1 cellular context compared by ENCODE assay signal in genomic region chr1:225999912-226000337, GRCh38.
TF ChIP-seq lines count a peak whose summit lies in the region.

No MANE protein-coding gene starts in this region.

TF ChIP-seq in K562, 482 proteins besides CTCF, POLR2A, EP300 and RAD21 (continued from another document):
- TF ChIP-seq ILF3 (IDR thresholded peaks at IDR 0.05; ENCODE audit: borderline replicate concordance) (0 out of 2 replicates have a peak, but pooled peaks have one; percentile 17), MLLT1 (IDR thresholded peaks at IDR 0.05) (peak in 1 of 2 experiments; percentile 11; a peak in 1 of 4 replicates), ZNF644 (tag; IDR thresholded peaks at IDR 0.05; ENCODE audit: low read depth) (peak; percentile 56), ZNF23 (CRISPR knock-in tag; IDR thresholded peaks at IDR 0.05) (no peak), HDAC3 (IDR thresholded peaks at IDR 0.05; ENCODE audit: borderline replicate concordance, partially characterized antibody) (no peak), SRSF7 (optimal IDR thresholded peaks at IDR 0.05; ENCODE audit: low read depth, low read length) (no peak), TEAD1 (CRISPR knock-in tag; IDR thresholded peaks at IDR 0.05) (peak in 1 of 2 experiments; percentile 11; a peak in 1 of 4 replicates), VEZF1 (CRISPR knock-in tag; IDR thresholded peaks at IDR 0.05) (no peak), NFXL1 (CRISPR knock-in tag; IDR thresholded peaks at IDR 0.05) (0 out of 2 replicates have a peak, but pooled peaks have one; percentile 2), CREB3L1 (IDR thresholded peaks at IDR 0.05; ENCODE audit: borderline replicate concordance, low read depth) (peak; percentile 73; the same call in 1 of the 2 replicates), CEBPG (CRISPR knock-in tag; IDR thresholded peaks at IDR 0.05) (no peak), CEBPG (tag; conservative IDR thresholded peaks at IDR 0.05 in 1 of 2, IDR thresholded peaks at IDR 0.05 in 1 of 2) (peak in 1 of 2 experiments; percentile 80; a peak in 2 of 4 replicates), DPF2 (IDR thresholded peaks at IDR 0.05) (0 out of 2 replicates have a peak, but pooled peaks have one; percentile 8), ZNF511 (CRISPR knock-in tag; IDR thresholded peaks at IDR 0.05) (no peak), CREM (IDR thresholded peaks at IDR 0.05; ENCODE audit: low read depth) (peak; percentile 53), FOSL1 (tag; conservative IDR thresholded peaks at IDR 0.05) (0 out of 2 replicates have a peak, but pooled peaks have one; percentile 8), CEBPB (tag; IDR thresholded peaks at IDR 0.05) (peak; percentile 87), MEIS2 (IDR thresholded peaks at IDR 0.05; ENCODE audit: partially characterized antibody) (peak; percentile 80), ZBTB12 (CRISPR knock-in tag; IDR thresholded peaks at IDR 0.05) (peak; percentile 37; the same call in 1 of the 2 replicates), NONO (IDR thresholded peaks at IDR 0.05; ENCODE audit: low read depth in 2 of 2, low read length in 1 of 2) (0 out of 4 replicates have a peak, but pooled peaks of 1 of the 2 experiments have one; percentile 3), SMARCC2 (IDR thresholded peaks at IDR 0.05; ENCODE audit: low read depth) (0 out of 2 replicates have a peak, but pooled peaks have one; percentile 9), BRD4 (IDR thresholded peaks at IDR 0.05) (peak; percentile 93; the same call in 1 of the 2 replicates), ELF1 (tag; IDR thresholded peaks at IDR 0.05) (peak; percentile 54), XRCC5 (IDR thresholded peaks at IDR 0.05; ENCODE audit: low read depth, low read length) (0 out of 2 replicates have a peak, but pooled peaks have one; percentile 8)
- TF ChIP-seq, protein P1, sequence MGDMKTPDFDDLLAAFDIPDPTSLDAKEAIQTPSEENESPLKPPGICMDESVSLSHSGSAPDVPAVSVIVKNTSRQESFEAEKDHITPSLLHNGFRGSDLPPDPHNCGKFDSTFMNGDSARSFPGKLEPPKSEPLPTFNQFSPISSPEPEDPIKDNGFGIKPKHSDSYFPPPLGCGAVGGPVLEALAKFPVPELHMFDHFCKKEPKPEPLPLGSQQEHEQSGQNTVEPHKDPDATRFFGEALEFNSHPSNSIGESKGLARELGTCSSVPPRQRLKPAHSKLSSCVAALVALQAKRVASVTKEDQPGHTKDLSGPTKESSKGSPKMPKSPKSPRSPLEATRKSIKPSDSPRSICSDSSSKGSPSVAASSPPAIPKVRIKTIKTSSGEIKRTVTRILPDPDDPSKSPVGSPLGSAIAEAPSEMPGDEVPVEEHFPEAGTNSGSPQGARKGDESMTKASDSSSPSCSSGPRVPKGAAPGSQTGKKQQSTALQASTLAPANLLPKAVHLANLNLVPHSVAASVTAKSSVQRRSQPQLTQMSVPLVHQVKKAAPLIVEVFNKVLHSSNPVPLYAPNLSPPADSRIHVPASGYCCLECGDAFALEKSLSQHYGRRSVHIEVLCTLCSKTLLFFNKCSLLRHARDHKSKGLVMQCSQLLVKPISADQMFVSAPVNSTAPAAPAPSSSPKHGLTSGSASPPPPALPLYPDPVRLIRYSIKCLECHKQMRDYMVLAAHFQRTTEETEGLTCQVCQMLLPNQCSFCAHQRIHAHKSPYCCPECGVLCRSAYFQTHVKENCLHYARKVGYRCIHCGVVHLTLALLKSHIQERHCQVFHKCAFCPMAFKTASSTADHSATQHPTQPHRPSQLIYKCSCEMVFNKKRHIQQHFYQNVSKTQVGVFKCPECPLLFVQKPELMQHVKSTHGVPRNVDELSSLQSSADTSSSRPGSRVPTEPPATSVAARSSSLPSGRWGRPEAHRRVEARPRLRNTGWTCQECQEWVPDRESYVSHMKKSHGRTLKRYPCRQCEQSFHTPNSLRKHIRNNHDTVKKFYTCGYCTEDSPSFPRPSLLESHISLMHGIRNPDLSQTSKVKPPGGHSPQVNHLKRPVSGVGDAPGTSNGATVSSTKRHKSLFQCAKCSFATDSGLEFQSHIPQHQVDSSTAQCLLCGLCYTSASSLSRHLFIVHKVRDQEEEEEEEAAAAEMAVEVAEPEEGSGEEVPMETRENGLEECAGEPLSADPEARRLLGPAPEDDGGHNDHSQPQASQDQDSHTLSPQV (IDR thresholded peaks at IDR 0.05): peak; percentile 77
- TF ChIP-seq, protein P2, sequence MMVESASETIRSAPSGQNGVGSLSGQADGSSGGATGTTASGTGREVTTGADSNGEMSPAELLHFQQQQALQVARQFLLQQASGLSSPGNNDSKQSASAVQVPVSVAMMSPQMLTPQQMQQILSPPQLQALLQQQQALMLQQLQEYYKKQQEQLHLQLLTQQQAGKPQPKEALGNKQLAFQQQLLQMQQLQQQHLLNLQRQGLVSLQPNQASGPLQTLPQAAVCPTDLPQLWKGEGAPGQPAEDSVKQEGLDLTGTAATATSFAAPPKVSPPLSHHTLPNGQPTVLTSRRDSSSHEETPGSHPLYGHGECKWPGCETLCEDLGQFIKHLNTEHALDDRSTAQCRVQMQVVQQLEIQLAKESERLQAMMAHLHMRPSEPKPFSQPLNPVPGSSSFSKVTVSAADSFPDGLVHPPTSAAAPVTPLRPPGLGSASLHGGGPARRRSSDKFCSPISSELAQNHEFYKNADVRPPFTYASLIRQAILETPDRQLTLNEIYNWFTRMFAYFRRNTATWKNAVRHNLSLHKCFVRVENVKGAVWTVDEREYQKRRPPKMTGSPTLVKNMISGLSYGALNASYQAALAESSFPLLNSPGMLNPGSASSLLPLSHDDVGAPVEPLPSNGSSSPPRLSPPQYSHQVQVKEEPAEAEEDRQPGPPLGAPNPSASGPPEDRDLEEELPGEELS (CRISPR knock-in tag; IDR thresholded peaks at IDR 0.05; ENCODE audit: borderline replicate concordance): no peak
TF ChIP-seq in K562: peak in this region for 42.
